1 cellular context compared by ENCODE assay signal in the genomic region with DNA sequence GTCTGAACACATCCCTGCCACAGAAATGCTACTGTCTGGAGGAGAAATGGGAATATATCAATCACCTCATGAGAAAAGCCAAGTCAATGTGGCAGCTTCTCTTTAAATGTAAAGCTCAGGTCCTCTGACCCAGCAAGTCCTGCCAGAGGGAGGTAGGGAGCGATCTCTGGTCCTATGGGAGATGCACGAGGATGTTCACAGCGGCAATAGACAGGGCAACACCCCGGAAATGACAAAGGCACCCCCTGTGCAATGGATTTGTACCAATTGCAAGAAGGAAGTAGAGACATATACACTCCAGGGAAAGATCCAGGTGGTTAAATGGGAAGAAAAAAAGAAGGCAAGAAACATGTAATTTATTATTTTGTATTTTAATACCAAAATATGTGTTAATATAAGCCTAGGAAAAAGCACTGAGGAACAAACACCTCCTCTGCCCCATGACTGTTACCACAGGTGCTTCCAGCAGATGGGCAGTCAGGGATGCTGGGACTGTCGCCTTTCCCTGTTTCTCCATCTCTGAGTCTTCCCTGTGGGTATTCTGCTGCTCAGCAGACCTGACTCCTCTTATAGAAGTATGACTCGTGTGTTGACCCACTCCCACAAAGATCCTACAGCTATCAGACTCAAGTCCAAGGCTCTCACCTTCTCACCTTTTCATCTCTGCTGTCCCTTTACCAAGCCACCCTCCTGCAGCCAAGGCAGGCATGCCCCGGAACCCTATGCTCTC.
TF ChIP-seq lines count a peak whose summit lies in the region.

No MANE protein-coding gene starts in this region.

TF ChIP-seq in SK-N-SH treated with all-trans-retinoic acid at 6 μM for 48 hours, 23 proteins besides CTCF, POLR2A, EP300 and RAD21:
- no peak for TF ChIP-seq ZNF565 (CRISPR knock-in tag; conservative IDR thresholded peaks at IDR 0.05; ENCODE audit: low read depth)
- TF ChIP-seq GLIS3 (CRISPR knock-in tag; IDR thresholded peaks at IDR 0.05): no peak
- TF ChIP-seq CSDC2 (CRISPR knock-in tag; IDR thresholded peaks at IDR 0.05): no peak
- no peak for TF ChIP-seq TCF4 (CRISPR knock-in tag; IDR thresholded peaks at IDR 0.05; ENCODE audit: borderline replicate concordance)
- TF ChIP-seq TOX (CRISPR knock-in tag; IDR thresholded peaks at IDR 0.05; ENCODE audit: borderline replicate concordance): no peak
- TF ChIP-seq ESRRG (CRISPR knock-in tag; IDR thresholded peaks at IDR 0.05): no peak
- TF ChIP-seq ZFP3 (CRISPR knock-in tag; IDR thresholded peaks at IDR 0.05): no peak
- no peak for TF ChIP-seq ZC3H10 (CRISPR knock-in tag; IDR thresholded peaks at IDR 0.05)
- TF ChIP-seq RARB (CRISPR knock-in tag; IDR thresholded peaks at IDR 0.05): no peak
- no peak for TF ChIP-seq ZNF70 (CRISPR knock-in tag; IDR thresholded peaks at IDR 0.05)
- TF ChIP-seq, protein P1, sequence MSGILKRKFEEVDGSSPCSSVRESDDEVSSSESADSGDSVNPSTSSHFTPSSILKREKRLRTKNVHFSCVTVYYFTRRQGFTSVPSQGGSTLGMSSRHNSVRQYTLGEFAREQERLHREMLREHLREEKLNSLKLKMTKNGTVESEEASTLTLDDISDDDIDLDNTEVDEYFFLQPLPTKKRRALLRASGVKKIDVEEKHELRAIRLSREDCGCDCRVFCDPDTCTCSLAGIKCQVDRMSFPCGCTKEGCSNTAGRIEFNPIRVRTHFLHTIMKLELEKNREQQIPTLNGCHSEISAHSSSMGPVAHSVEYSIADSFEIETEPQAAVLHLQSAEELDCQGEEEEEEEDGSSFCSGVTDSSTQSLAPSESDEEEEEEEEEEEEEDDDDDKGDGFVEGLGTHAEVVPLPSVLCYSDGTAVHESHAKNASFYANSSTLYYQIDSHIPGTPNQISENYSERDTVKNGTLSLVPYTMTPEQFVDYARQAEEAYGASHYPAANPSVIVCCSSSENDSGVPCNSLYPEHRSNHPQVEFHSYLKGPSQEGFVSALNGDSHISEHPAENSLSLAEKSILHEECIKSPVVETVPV (CRISPR knock-in tag; IDR thresholded peaks at IDR 0.05): no peak
- no peak for TF ChIP-seq ARNTL (CRISPR knock-in tag; IDR thresholded peaks at IDR 0.05; ENCODE audit: borderline replicate concordance, low read depth)
- TF ChIP-seq, protein P2, sequence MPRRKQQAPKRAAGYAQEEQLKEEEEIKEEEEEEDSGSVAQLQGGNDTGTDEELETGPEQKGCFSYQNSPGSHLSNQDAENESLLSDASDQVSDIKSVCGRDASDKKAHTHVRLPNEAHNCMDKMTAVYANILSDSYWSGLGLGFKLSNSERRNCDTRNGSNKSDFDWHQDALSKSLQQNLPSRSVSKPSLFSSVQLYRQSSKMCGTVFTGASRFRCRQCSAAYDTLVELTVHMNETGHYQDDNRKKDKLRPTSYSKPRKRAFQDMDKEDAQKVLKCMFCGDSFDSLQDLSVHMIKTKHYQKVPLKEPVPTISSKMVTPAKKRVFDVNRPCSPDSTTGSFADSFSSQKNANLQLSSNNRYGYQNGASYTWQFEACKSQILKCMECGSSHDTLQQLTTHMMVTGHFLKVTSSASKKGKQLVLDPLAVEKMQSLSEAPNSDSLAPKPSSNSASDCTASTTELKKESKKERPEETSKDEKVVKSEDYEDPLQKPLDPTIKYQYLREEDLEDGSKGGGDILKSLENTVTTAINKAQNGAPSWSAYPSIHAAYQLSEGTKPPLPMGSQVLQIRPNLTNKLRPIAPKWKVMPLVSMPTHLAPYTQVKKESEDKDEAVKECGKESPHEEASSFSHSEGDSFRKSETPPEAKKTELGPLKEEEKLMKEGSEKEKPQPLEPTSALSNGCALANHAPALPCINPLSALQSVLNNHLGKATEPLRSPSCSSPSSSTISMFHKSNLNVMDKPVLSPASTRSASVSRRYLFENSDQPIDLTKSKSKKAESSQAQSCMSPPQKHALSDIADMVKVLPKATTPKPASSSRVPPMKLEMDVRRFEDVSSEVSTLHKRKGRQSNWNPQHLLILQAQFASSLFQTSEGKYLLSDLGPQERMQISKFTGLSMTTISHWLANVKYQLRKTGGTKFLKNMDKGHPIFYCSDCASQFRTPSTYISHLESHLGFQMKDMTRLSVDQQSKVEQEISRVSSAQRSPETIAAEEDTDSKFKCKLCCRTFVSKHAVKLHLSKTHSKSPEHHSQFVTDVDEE (CRISPR knock-in tag; IDR thresholded peaks at IDR 0.05): no peak
- no peak for TF ChIP-seq ZNF8 (CRISPR knock-in tag; IDR thresholded peaks at IDR 0.05)
- no peak for TF ChIP-seq BACH2 (CRISPR knock-in tag; IDR thresholded peaks at IDR 0.05; ENCODE audit: borderline replicate concordance)
- no peak for TF ChIP-seq ZFP30 (CRISPR knock-in tag; IDR thresholded peaks at IDR 0.05)
- no peak for TF ChIP-seq ISL1 (CRISPR knock-in tag; IDR thresholded peaks at IDR 0.05)
- TF ChIP-seq, protein P3, sequence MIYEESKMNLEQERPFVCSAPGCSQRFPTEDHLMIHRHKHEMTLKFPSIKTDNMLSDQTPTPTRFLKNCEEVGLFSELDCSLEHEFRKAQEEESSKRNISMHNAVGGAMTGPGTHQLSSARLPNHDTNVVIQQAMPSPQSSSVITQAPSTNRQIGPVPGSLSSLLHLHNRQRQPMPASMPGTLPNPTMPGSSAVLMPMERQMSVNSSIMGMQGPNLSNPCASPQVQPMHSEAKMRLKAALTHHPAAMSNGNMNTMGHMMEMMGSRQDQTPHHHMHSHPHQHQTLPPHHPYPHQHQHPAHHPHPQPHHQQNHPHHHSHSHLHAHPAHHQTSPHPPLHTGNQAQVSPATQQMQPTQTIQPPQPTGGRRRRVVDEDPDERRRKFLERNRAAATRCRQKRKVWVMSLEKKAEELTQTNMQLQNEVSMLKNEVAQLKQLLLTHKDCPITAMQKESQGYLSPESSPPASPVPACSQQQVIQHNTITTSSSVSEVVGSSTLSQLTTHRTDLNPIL (CRISPR knock-in tag; IDR thresholded peaks at IDR 0.05; ENCODE audit: low read depth): no peak
- TF ChIP-seq, protein P4, sequence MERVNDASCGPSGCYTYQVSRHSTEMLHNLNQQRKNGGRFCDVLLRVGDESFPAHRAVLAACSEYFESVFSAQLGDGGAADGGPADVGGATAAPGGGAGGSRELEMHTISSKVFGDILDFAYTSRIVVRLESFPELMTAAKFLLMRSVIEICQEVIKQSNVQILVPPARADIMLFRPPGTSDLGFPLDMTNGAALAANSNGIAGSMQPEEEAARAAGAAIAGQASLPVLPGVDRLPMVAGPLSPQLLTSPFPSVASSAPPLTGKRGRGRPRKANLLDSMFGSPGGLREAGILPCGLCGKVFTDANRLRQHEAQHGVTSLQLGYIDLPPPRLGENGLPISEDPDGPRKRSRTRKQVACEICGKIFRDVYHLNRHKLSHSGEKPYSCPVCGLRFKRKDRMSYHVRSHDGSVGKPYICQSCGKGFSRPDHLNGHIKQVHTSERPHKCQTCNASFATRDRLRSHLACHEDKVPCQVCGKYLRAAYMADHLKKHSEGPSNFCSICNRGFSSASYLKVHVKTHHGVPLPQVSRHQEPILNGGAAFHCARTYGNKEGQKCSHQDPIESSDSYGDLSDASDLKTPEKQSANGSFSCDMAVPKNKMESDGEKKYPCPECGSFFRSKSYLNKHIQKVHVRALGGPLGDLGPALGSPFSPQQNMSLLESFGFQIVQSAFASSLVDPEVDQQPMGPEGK (CRISPR knock-in tag; IDR thresholded peaks at IDR 0.05; ENCODE audit: borderline replicate concordance): no peak
